ENCODE assay signal across 7 cellular contexts in genomic region chr1:180631197-180631765, GRCh38. TPM values are rescaled to one million over a fixed set of nuclear protein-coding genes. Genes with fewer than 3 reads are reported as not detected.
A peak's percentile ranks its signal among the peaks of the same experiment; 100 is the strongest.
DNase-seq lines count a peak whose midpoint lies in the region; ATAC-seq and TF ChIP-seq lines count a peak whose summit lies in the region.

No MANE protein-coding gene starts in this region.

- peak overlapping the region; percentile 26; the same call in 1 of the 2 replicates for H3K4me2 ChIP-seq in KMS-11

- peaks cover 12% of the 10 kb centered on the region; the same call in 1 of the 2 replicates for H4K20me1 ChIP-seq in KMS-11 (ENCODE audit: insufficient read depth)

- in situ Hi-C loops in G401 (cut with HindIII; ENCODE audit: low sequenced_read_pairs): no loop called here

- H3K27ac ChIP-seq in KMS-11 (no peak overlapping the region), skin epidermis (peak overlapping the region in 13 of 21 experiments; percentile 1 to 88 (median 43))

- H3K27me3 Mint-ChIP-seq in endothelial cell (ENCODE audit: unreplicated experiment): peaks cover 2% of the 10 kb centered on the region

- H3K36me3 ChIP-seq in KMS-11 (ENCODE audit: insufficient read depth): no peaks in the 10 kb centered on the region

- no peak overlapping the region for H3K9ac ChIP-seq in KMS-11

- H3K4me3 ChIP-seq in KMS-11 (IDR thresholded peaks at IDR 0.05; ENCODE audit: insufficient read depth, low read depth, low read length) (no peak overlapping the region), skin epidermis (no peak overlapping the region)

- H3K9me3 Mint-ChIP-seq in endothelial cell (ENCODE audit: unreplicated experiment): no peaks in the 10 kb centered on the region

- peaks cover 31% of the 10 kb centered on the region for H3K4me1 ChIP-seq in KMS-11 (ENCODE audit: low read depth, poor library complexity, severe bottlenecking)

- H3K4me3 Mint-ChIP-seq in endothelial cell (ENCODE audit: unreplicated experiment): peak overlapping the region; percentile 90

- H3K27me3 ChIP-seq in KMS-11 (ENCODE audit: insufficient read depth, low read depth): no peaks in the 10 kb centered on the region

- H2AFZ ChIP-seq in KMS-11 (ENCODE audit: low read depth): peak overlapping the region; percentile 48

- TF ChIP-seq CTCF in KMS-11 (conservative IDR thresholded peaks at IDR 0.05; ENCODE audit: low read depth, low read length): peak; percentile 41; the same call in 1 of the 2 replicates
- TF ChIP-seq CTCF in endothelial cell (IDR thresholded peaks at IDR 0.05; ENCODE audit: unreplicated experiment): no peak

- no peaks in the 10 kb centered on the region for H3K36me3 Mint-ChIP-seq in endothelial cell (ENCODE audit: low read depth, unreplicated experiment)

- DNase-seq in endothelial cell (ENCODE audit: low spot score): no peak
- no peak for DNase-seq in G401 (ENCODE audit: low spot score)

- H3K79me2 ChIP-seq in KMS-11 (ENCODE audit: insufficient read depth, low read depth): peaks cover 39% of the 10 kb centered on the region

- peak; percentile 1 for ATAC-seq in GM18519 (IDR thresholded peaks at IDR 0.05; ENCODE audit: low FRiP score, unreplicated experiment)
- no peak for ATAC-seq in GM19023 (IDR thresholded peaks at IDR 0.05; ENCODE audit: unreplicated experiment)
- ATAC-seq in GM19395 (IDR thresholded peaks at IDR 0.05; ENCODE audit: unreplicated experiment): no peak

- peak overlapping the region; percentile 94 for H3K27ac Mint-ChIP-seq in endothelial cell (ENCODE audit: unreplicated experiment)

- H3K4me1 Mint-ChIP-seq in endothelial cell (ENCODE audit: unreplicated experiment): peaks cover 25% of the 10 kb centered on the region

RNA-seq across cellular contexts. Expression of gene XPR1, which starts 0.5 kb away (rescaled TPM):
- total RNA-seq in endothelial cell (ENCODE audit: unreplicated experiment): 71.8 TPM
- total RNA-seq in G401 (2014; rRNA removed; shearing (Covaris generic)): 29.6 and 62.3 TPM in 2 replicates
